Comparison of ENCODE assay signal across 8 cellular contexts in genomic region chr2:68925298-68925885, GRCh38. TPM values are rescaled to one million over a fixed set of nuclear protein-coding genes. Genes with fewer than 3 reads are reported as not detected.
DNase-seq lines count a peak whose midpoint lies in the region; ATAC-seq and TF ChIP-seq lines count a peak whose summit lies in the region.

No MANE protein-coding gene starts in this region.

- peak; percentile 48 for DNase-seq in Daoy (ENCODE audit: low read depth)
- DNase-seq in NCI-H82 treated with DMSO at 0.1 percent for 48 hours (lab: John Stamatoyannopoulos, UW; ENCODE audit: unreplicated experiment): peak; percentile 28
- peak; percentile 51 for DNase-seq in activated T-cell treated with anti-CD3 and anti-CD28 coated beads for 24 hours (ENCODE audit: low read depth)
- DNase-seq in fibroblast of pulmonary artery (ENCODE audit: low read depth): peak; percentile 75
- DNase-seq in omental fat pad (ENCODE audit: low spot score): no peak

- peak; percentile 98 for TF ChIP-seq CTCF in fibroblast of pulmonary artery (IDR thresholded peaks at IDR 0.05; ENCODE audit: low read length, missing control alignments)
- TF ChIP-seq CTCF in omental fat pad (IDR thresholded peaks at IDR 0.05): peak in 2 of 3 donors; percentile 30 to 72

- peak; percentile 48 for ATAC-seq in HG02763 (IDR thresholded peaks at IDR 0.05; ENCODE audit: unreplicated experiment)
- no peak for ATAC-seq in omental fat pad (ENCODE audit: low FRiP score)
- no peak for ATAC-seq in HG03159 (IDR thresholded peaks at IDR 0.05; ENCODE audit: unreplicated experiment)
- ATAC-seq in GM19328 (IDR thresholded peaks at IDR 0.05; ENCODE audit: unreplicated experiment): no peak

- no peak overlapping the region for H3K4me3 ChIP-seq in fibroblast of pulmonary artery (replicated peaks; ENCODE audit: low read depth, low read length)

RNA-seq across cellular contexts. Expression of gene GKN2, which starts 27.3 kb away (rescaled TPM):
- 0.06 TPM in 1 of 2 replicates, not detected in the other for total RNA-seq in Daoy (2014; rRNA removed; shearing (Covaris generic))
- total RNA-seq in omental fat pad: not detected

RNA-seq across cellular contexts. Expression of gene GKN1, which starts 49.0 kb away (rescaled TPM):
- not detected in 2 replicates for total RNA-seq in Daoy (2014; rRNA removed; shearing (Covaris generic))
- total RNA-seq in omental fat pad: not detected

RNA-seq across cellular contexts. Expression of gene BMP10, which starts 54.2 kb away (rescaled TPM):
- total RNA-seq in Daoy (2014; rRNA removed; shearing (Covaris generic)): not detected in 2 replicates
- total RNA-seq in omental fat pad: not detected
